In genomic region chr12:90229771-90230170, GRCh38 we compare ENCODE assay signal across 19 cellular contexts.
DNase-seq lines count a peak whose midpoint lies in the region; ATAC-seq and TF ChIP-seq lines count a peak whose summit lies in the region.
"Had no signal": no experiment of that assay in that cellular context is flagged by ENCODE, and none has a peak within 500 bp of the region (broad histone marks: within the 10 kb centered on the region; RNA-seq: fewer than 3 reads in every experiment).

No MANE protein-coding gene starts in this region.

- no peak overlapping the region for H4K91ac ChIP-seq in IMR-90 (ENCODE audit: insufficient read depth, low read depth, low read length)

- H3K9me1 ChIP-seq in IMR-90 (ENCODE audit: insufficient read depth, low read length), result no peaks in the 10 kb centered on the region

- H3K4me3 Mint-ChIP-seq in chondrocyte (ENCODE audit: unreplicated experiment), result no peak overlapping the region
- H3K4me3 Mint-ChIP-seq in activated CD4-positive, alpha-beta T cell treated with anti-CD3 and anti-CD28 coated beads, Interleukin-2, amount 10 ng/mL, durations not matched to agents 24 days and 14 days, result no peak overlapping the region
- H3K4me3 Mint-ChIP-seq: nephron progenitor cell had no signal

- no peaks in the 10 kb centered on the region for H3K36me3 Mint-ChIP-seq in chondrocyte (ENCODE audit: low read depth)
- no peaks in the 10 kb centered on the region for H3K36me3 Mint-ChIP-seq in activated CD4-positive, alpha-beta T cell treated with anti-CD3 and anti-CD28 coated beads, Interleukin-2, amount 10 ng/mL, durations not matched to agents 24 days and 14 days (ENCODE audit: low read depth)

- H3K27me3 ChIP-seq in IMR-90 (ENCODE audit: control insufficient read depth, insufficient read depth, low read length) (no peaks in the 10 kb centered on the region; the same call in 1 of the 2 replicates), iPS-20b (ENCODE audit: insufficient read depth, low read length) (no peaks in the 10 kb centered on the region), tibial nerve (no peaks in the 10 kb centered on the region)
- H3K27me3 ChIP-seq: adrenal gland, BE2C, spleen had no signal

- no peak overlapping the region for H3K14ac ChIP-seq in IMR-90 (replicated peaks; ENCODE audit: low read depth, low read length)

- peak overlapping the region; percentile 33 for H3K27ac Mint-ChIP-seq in chondrocyte (ENCODE audit: unreplicated experiment)
- H3K27ac Mint-ChIP-seq in activated CD4-positive, alpha-beta T cell treated with anti-CD3 and anti-CD28 coated beads, Interleukin-2, amount 10 ng/mL, durations not matched to agents 24 days and 14 days, result no peak overlapping the region
- H3K27ac Mint-ChIP-seq: nephron progenitor cell had no signal

- H3K23ac ChIP-seq in IMR-90 (ENCODE audit: low read depth, low read length), result no peak overlapping the region

- H3K27me3 Mint-ChIP-seq in chondrocyte (ENCODE audit: low read depth), result no peaks in the 10 kb centered on the region
- peaks cover 2% of the 10 kb centered on the region for H3K27me3 Mint-ChIP-seq in activated CD4-positive, alpha-beta T cell treated with anti-CD3 and anti-CD28 coated beads, Interleukin-2, amount 10 ng/mL, durations not matched to agents 24 days and 14 days

- H2BK20ac ChIP-seq in IMR-90 (ENCODE audit: low read depth, low read length), result no peak overlapping the region

- H3K9me3 ChIP-seq in IMR-90 (ENCODE audit: control insufficient read depth, insufficient read depth, low read length), result no peaks in the 10 kb centered on the region
- H3K9me3 ChIP-seq in iPS-20b (ENCODE audit: insufficient read depth, low read depth, low read length), result no peaks in the 10 kb centered on the region
- H3K9me3 ChIP-seq in tibial nerve, result no peaks in the 10 kb centered on the region
- H3K9me3 ChIP-seq: adrenal gland, BE2C, lower lobe of right lung, psoas muscle, spleen had no signal

- no peak overlapping the region for H4K8ac ChIP-seq in IMR-90 (ENCODE audit: low read depth in 2 of 2, low read length in 2 of 2)

- no peak overlapping the region for H3K4me3 ChIP-seq in IMR-90 (ENCODE audit: insufficient read depth, low read depth, low read length)
- H3K4me3 ChIP-seq in iPS-20b (ENCODE audit: low read length), result peak overlapping the region; percentile 24; the same call in 1 of the 2 replicates
- H3K4me3 ChIP-seq in tibial nerve, result no peak overlapping the region
- H3K4me3 ChIP-seq: adrenal gland, lower lobe of right lung, PC-9, psoas muscle, SK-N-MC, spleen had no signal

- peak; percentile 29; the same call in 1 of the 2 replicates for ATAC-seq in IMR-90 (ENCODE audit: low read depth)
- ATAC-seq in HG03175 (IDR thresholded peaks at IDR 0.05; ENCODE audit: unreplicated experiment), result no peak
- ATAC-seq: lower lobe of right lung, psoas muscle had no signal

- peaks cover 20% of the 10 kb centered on the region for H3K4me1 Mint-ChIP-seq in chondrocyte (ENCODE audit: low read depth)
- no peaks in the 10 kb centered on the region for H3K4me1 Mint-ChIP-seq in activated CD4-positive, alpha-beta T cell treated with anti-CD3 and anti-CD28 coated beads, Interleukin-2, amount 10 ng/mL, durations not matched to agents 24 days and 14 days

- no peak overlapping the region for H2AK5ac ChIP-seq in IMR-90 (ENCODE audit: low read depth, low read length)

- dilution Hi-C loops in IMR-90 (cut with HindIII; ENCODE audit: low sequenced_read_pairs, unreplicated experiment), result no loop called here

- H2AFZ ChIP-seq in IMR-90 (replicated peaks; ENCODE audit: low read length, poor library complexity), result no peak overlapping the region
- H2AFZ ChIP-seq: PC-9 had no signal

- TF ChIP-seq POLR2A in IMR-90 (IDR thresholded peaks at IDR 0.05; ENCODE audit: low read depth, low read length), result no peak
- TF ChIP-seq POLR2A in tibial nerve (IDR thresholded peaks at IDR 0.05), result no peak

- no peak overlapping the region for H4K5ac ChIP-seq in IMR-90 (ENCODE audit: low read depth, low read length)

- no peak for TF ChIP-seq EP300 in tibial nerve (IDR thresholded peaks at IDR 0.05)

- CTCF ChIA-PET in IMR-90 (lab: Yijun Ruan, JAX), result no interaction called here

- no peak overlapping the region for H2BK5ac ChIP-seq in IMR-90 (ENCODE audit: low read depth, low read length, poor library complexity, severe bottlenecking)

- no peak overlapping the region for H3K4me2 ChIP-seq in IMR-90 (ENCODE audit: low read depth, low read length)
- H3K4me2 ChIP-seq: PC-9 had no signal

- no peak for DNase-seq in IMR-90
- DNase-seq in chondrocyte (ENCODE audit: low spot score), result no peak
- peak; percentile 88 for DNase-seq in pulmonary artery endothelial cell (ENCODE audit: low read depth, low spot score)
- no peak for DNase-seq in tibial nerve (ENCODE audit: low spot score in 2 of 2)
- DNase-seq in activated CD4-positive, alpha-beta T cell treated with anti-CD3 and anti-CD28 coated beads, Interleukin-2, amount 10 ng/mL, durations not matched to agents 24 days and 14 days, result no peak
- DNase-seq: activated effector memory CD4-positive, alpha-beta T cell treated with Interleukin-2 at 50 U/mL for 16 hours; adrenal gland; BE2C; cerebellar nuclear complex; lower lobe of right lung; nephron progenitor cell; PC-9; psoas muscle; spleen; substantia nigra; T-helper 9 cell had no signal

- H3K27ac ChIP-seq in IMR-90 (ENCODE audit: insufficient read depth, low read length), result no peak overlapping the region
- peak overlapping the region; percentile 43 for H3K27ac ChIP-seq in iPS-20b (ENCODE audit: low read length)
- no peak overlapping the region for H3K27ac ChIP-seq in tibial nerve
- H3K27ac ChIP-seq: adrenal gland, lower lobe of right lung, PC-9, psoas muscle, SK-N-MC, spleen had no signal

- H3K4ac ChIP-seq in IMR-90 (ENCODE audit: low read depth, low read length), result no peak overlapping the region

- no peaks in the 10 kb centered on the region for H3K79me1 ChIP-seq in IMR-90 (ENCODE audit: low read depth in 1 of 2, low read length in 2 of 2)

- H3K36me3 ChIP-seq in IMR-90 (ENCODE audit: control insufficient read depth, insufficient read depth, low read length) (no peaks in the 10 kb centered on the region), iPS-20b (ENCODE audit: insufficient read depth, low read depth, low read length) (no peaks in the 10 kb centered on the region), tibial nerve (no peaks in the 10 kb centered on the region)
- H3K36me3 ChIP-seq: adrenal gland, BE2C, lower lobe of right lung, spleen had no signal

- POLR2A ChIA-PET in IMR-90 (lab: Charles Lee; ENCODE audit: unreplicated experiment), result no interaction called here

- H3K4me1 ChIP-seq in IMR-90 (ENCODE audit: control insufficient read depth, insufficient read depth, low read length) (peaks cover 2% of the 10 kb centered on the region; the same call in 1 of the 2 replicates), iPS-20b (ENCODE audit: insufficient read depth, low read length) (peaks cover 8% of the 10 kb centered on the region), tibial nerve (peaks cover 0 to 9% (median 0%) of the 10 kb centered on the region in 4 donors)
- H3K4me1 ChIP-seq: adrenal gland, lower lobe of right lung, psoas muscle, spleen had no signal

- no peak overlapping the region for H3K18ac ChIP-seq in IMR-90 (ENCODE audit: low read depth, low read length)

- no peak overlapping the region for H2AK9ac ChIP-seq in IMR-90 (replicated peaks; ENCODE audit: low read depth, low read length, poor library complexity)

- TF ChIP-seq CTCF in IMR-90 (conservative IDR thresholded peaks at IDR 0.05; ENCODE audit: low read depth, low read length) (no peak), chondrocyte (IDR thresholded peaks at IDR 0.05) (no peak), tibial nerve (IDR thresholded peaks at IDR 0.05) (no peak)

- no peak overlapping the region for H2BK120ac ChIP-seq in IMR-90 (ENCODE audit: low read depth, low read length)

- 23% methylated on average over 3 of the region's 3 CpGs; no CpG with 5 or more reads in 1 of the 2 experiments for WGBS in IMR-90 (ENCODE audit: extremely low coverage in 2 of 2, insufficient read length in 1 of 2), 2 experiments
- WGBS in tibial nerve, 2 donors, result 34 to 36% methylated on average over 3 of the region's 3 CpGs

- H3K9ac ChIP-seq in IMR-90 (ENCODE audit: low read depth, low read length) (no peak overlapping the region), iPS-20b (ENCODE audit: low read depth, low read length) (no peak overlapping the region; the same call in 1 of the 2 replicates)

- no peak overlapping the region for H2BK15ac ChIP-seq in IMR-90 (ENCODE audit: low read depth, low read length)

- no peaks in the 10 kb centered on the region for H4K20me1 ChIP-seq in IMR-90 (ENCODE audit: insufficient read depth, low read length)

- TF ChIP-seq RAD21 in IMR-90 (IDR thresholded peaks at IDR 0.05; ENCODE audit: low read length), result no peak

- BruUV-seq in IMR-90 (replicated peaks; lab: Mats Ljungman, UMichigan), result no TSS peak

- in situ Hi-C loops in IMR-90 (cut with MboI; ENCODE audit: low sequenced_read_pairs), result no loop called here

- intact Hi-C loops in IMR-90 (cut with micrococcal nuclease), result no loop called here
- intact Hi-C loops in activated CD4-positive, alpha-beta T cell treated with anti-CD3 and anti-CD28 coated beads, Interleukin-2, amount 10 ng/mL, durations not matched to agents 24 days and 14 days (cut with micrococcal nuclease), result no loop called here

- H3K9me3 Mint-ChIP-seq in chondrocyte (ENCODE audit: low read depth), result no peaks in the 10 kb centered on the region
- no peaks in the 10 kb centered on the region for H3K9me3 Mint-ChIP-seq in activated CD4-positive, alpha-beta T cell treated with anti-CD3 and anti-CD28 coated beads, Interleukin-2, amount 10 ng/mL, durations not matched to agents 24 days and 14 days
- H3K9me3 Mint-ChIP-seq: nephron progenitor cell had no signal

- no peak overlapping the region for H3K56ac ChIP-seq in IMR-90 (ENCODE audit: extremely low read depth, insufficient read depth, low read length)

TF ChIP-seq in IMR-90, 13 proteins besides CTCF, POLR2A, EP300 and RAD21:
- TF ChIP-seq SMC3 (IDR thresholded peaks at IDR 0.05; ENCODE audit: low read depth, low read length) (no peak), CHD1 (IDR thresholded peaks at IDR 0.05; ENCODE audit: low read depth, low read length) (no peak), MXI1 (IDR thresholded peaks at IDR 0.05; ENCODE audit: borderline replicate concordance, low read depth, low read length) (no peak), NFE2L2 (IDR thresholded peaks at IDR 0.05; ENCODE audit: low read depth, low read length) (no peak), RFX5 (IDR thresholded peaks at IDR 0.05; ENCODE audit: low read depth, low read length) (no peak), FOS (IDR thresholded peaks at IDR 0.05; ENCODE audit: low read depth, low read length) (no peak)
